Comparison of ENCODE assay signal across 10 cellular contexts in the genomic region with DNA sequence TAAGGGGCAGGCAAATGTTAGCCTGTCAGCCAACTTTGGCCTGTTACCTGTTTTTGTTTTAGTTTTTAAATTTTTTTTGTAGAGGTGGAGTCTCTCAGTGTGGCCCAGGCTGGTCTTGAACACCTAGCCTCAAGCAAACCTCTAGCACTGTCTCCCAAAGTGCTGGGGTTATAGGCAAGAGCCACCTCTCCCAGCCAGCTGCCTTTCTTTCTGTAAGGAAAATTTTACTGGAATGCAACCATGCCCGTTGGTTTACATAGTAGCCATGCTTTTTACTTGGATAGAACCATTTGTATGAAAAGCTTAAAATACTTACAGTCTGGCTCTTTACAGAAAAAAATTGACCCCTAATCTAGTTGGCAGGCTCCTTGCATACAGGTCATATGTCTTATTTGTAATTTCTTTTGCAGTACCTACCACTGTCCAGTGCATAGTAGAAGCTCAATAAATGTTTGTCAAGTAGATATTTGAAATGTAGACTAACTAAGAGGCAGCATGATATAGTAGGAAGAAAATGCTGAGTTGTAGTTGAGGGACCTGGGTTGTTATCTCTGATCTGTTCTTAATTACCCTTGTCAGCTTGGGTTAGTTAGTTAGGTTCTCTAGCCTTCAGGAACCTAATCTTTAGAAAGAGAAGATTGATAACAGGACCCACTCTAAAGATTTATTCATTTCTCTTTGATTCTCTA. TPM values are rescaled to one million over a fixed set of nuclear protein-coding genes. Genes with fewer than 3 reads are reported as not detected.
DNase-seq lines count a peak whose midpoint lies in the region; ATAC-seq, FAIRE-seq and TF ChIP-seq lines count a peak whose summit lies in the region.
"Had no signal": no experiment of that assay in that cellular context is flagged by ENCODE, and none has a peak within 500 bp of the region (broad histone marks: within the 10 kb centered on the region; RNA-seq: fewer than 3 reads in every experiment).

No MANE protein-coding gene starts in this region.

- H2BK120ac ChIP-seq in neuronal stem cell (ENCODE audit: low read depth, low read length) = no peak overlapping the region

- H2AK5ac ChIP-seq in neuronal stem cell (ENCODE audit: low read depth, low read length) = no peak overlapping the region

- no peak overlapping the region for H3K23ac ChIP-seq in neuronal stem cell (ENCODE audit: low read depth, low read length, poor library complexity)

- H3K27me3 ChIP-seq in Panc1 (ENCODE audit: control insufficient read depth, insufficient read depth, low read length) (no peaks in the 10 kb centered on the region), fibroblast of lung (ENCODE audit: control insufficient read depth, insufficient read depth, low read length) (no peaks in the 10 kb centered on the region), small intestine (ENCODE audit: control insufficient read depth in 2 of 2, insufficient read depth in 2 of 2, low read length in 2 of 2) (no peaks in the 10 kb centered on the region), neuronal stem cell (ENCODE audit: control insufficient read depth in 3 of 3, insufficient read depth in 3 of 3, low read depth in 1 of 3, low read length in 3 of 3) (no peaks in the 10 kb centered on the region)

- no peak for ATAC-seq in Panc1
- no peak for ATAC-seq in GM18861 (IDR thresholded peaks at IDR 0.05; ENCODE audit: unreplicated experiment)

- peaks cover 2% of the 10 kb centered on the region for H3K79me1 ChIP-seq in neuronal stem cell (ENCODE audit: low read depth, low read length)

- in situ Hi-C loops in Panc1 (cut with HindIII; ENCODE audit: low pct_unique_long_range_greater_than_20kb, low sequenced_read_pairs) = no loop called here

- H2AFZ ChIP-seq in fibroblast of lung (ENCODE audit: low read length) (no peak overlapping the region), neuronal stem cell (ENCODE audit: low read length) (no peak overlapping the region)

- no peak for FAIRE-seq in small intestine (lab: Jason Lieb, UNC)

- H3K79me2 ChIP-seq in fibroblast of lung (ENCODE audit: control insufficient read depth, insufficient read depth, low read length) = peaks cover 75% of the 10 kb centered on the region

- H4K20me1 ChIP-seq in fibroblast of lung (ENCODE audit: control insufficient read depth, extremely low read depth, insufficient read depth, low read length) = no peaks in the 10 kb centered on the region

- no peak overlapping the region for H2BK5ac ChIP-seq in neuronal stem cell (ENCODE audit: low read length)

- no peak overlapping the region for H3K4me3 ChIP-seq in Panc1 (ENCODE audit: low read depth in 2 of 2, low read length in 2 of 2)
- H3K4me3 ChIP-seq in fibroblast of lung (replicated peaks in 1 of 4; ENCODE audit: control extremely low read depth in 1 of 4, insufficient read depth in 1 of 4, low read depth in 3 of 4, low read length in 4 of 4) = peak overlapping the region in 2 of 4 experiments; percentile 94 to 98
- no peak overlapping the region for H3K4me3 ChIP-seq in small intestine (ENCODE audit: low read depth in 1 of 2, low read length in 2 of 2)
- H3K4me3 ChIP-seq in neuronal stem cell (ENCODE audit: low read length in 2 of 2) = peak overlapping the region in 1 of 2 donors; percentile 19

- POLR2A ChIA-PET in Panc1 (lab: Charles Lee) = interaction anchor here (0.5 kb wide), 1 partner anchor 511 kb away, joined by 3 read pairs; no protein-coding TSS in a partner anchor

- H3K4ac ChIP-seq in neuronal stem cell (ENCODE audit: low read length) = no peak overlapping the region

- H3K36me3 ChIP-seq in Panc1 (ENCODE audit: control insufficient read depth, insufficient read depth, low read length) (peaks cover 54% of the 10 kb centered on the region), fibroblast of lung (ENCODE audit: control insufficient read depth, insufficient read depth, low read length) (peaks cover 10% of the 10 kb centered on the region), small intestine (ENCODE audit: control insufficient read depth in 2 of 2, insufficient read depth in 2 of 2, low read length in 2 of 2) (peaks cover 0 to 3% of the 10 kb centered on the region in 2 donors), neuronal stem cell (replicated peaks in 1 of 2; ENCODE audit: control insufficient read depth in 2 of 2, insufficient read depth in 2 of 2, low read length in 2 of 2) (peaks cover 0 to 85% of the 10 kb centered on the region in 2 donors)

- peak; percentile 9 for DNase-seq in activated CD8-positive, alpha-beta memory T cell treated with anti-CD3 and anti-CD28 coated beads for 24 hours
- no peak for DNase-seq in activated CD8-positive, alpha-beta memory T cell treated with anti-CD3 and anti-CD28 coated beads, Interleukin-2, amount 50 U/mL, for 48 hours
- DNase-seq in Panc1 (ENCODE audit: low read depth, low spot score) (no peak), fibroblast of lung (ENCODE audit: low read depth in 2 of 2) (no peak), small intestine (peak; percentile 29), MV-4-11 (lab: John Stamatoyannopoulos, UW) (no peak), neuronal stem cell (ENCODE audit: low spot score) (no peak)
- DNase-seq: activated CD4-positive, alpha-beta T cell treated with anti-CD3 and anti-CD28 coated beads, Interleukin-2, amount 50 U/mL, for 1 hour; NCI-H1048 had no signal

- no peak overlapping the region for H2BK15ac ChIP-seq in neuronal stem cell (ENCODE audit: low read length)

- H3K9ac ChIP-seq in fibroblast of lung (ENCODE audit: insufficient read depth, low read length) (no peak overlapping the region), neuronal stem cell (ENCODE audit: low read depth, low read length, poor library complexity) (no peak overlapping the region)

- peak overlapping the region; percentile 32 for H3K4me2 ChIP-seq in fibroblast of lung (ENCODE audit: extremely low read depth, insufficient read depth, low read length)
- H3K4me2 ChIP-seq in neuronal stem cell (ENCODE audit: insufficient read depth, low read length, poor library complexity, severe bottlenecking) = no peak overlapping the region

- peaks cover 8% of the 10 kb centered on the region for H3K4me1 ChIP-seq in Panc1 (ENCODE audit: control insufficient read depth, insufficient read depth, low read length)
- H3K4me1 ChIP-seq in fibroblast of lung (ENCODE audit: control insufficient read depth, extremely low read depth, insufficient read depth, low read length) = no peaks in the 10 kb centered on the region
- peaks cover 0 to 3% of the 10 kb centered on the region in 2 donors for H3K4me1 ChIP-seq in small intestine (ENCODE audit: control insufficient read depth in 2 of 2, insufficient read depth in 1 of 2, low read depth in 1 of 2, low read length in 1 of 2)
- peaks cover 0 to 3% of the 10 kb centered on the region in 2 donors for H3K4me1 ChIP-seq in neuronal stem cell (ENCODE audit: control insufficient read depth in 2 of 2, insufficient read depth in 1 of 2, low read depth in 1 of 2, low read length in 2 of 2)

- no peak overlapping the region for H3K18ac ChIP-seq in neuronal stem cell (ENCODE audit: low read length)

- WGBS in small intestine, 3 donors = 59 to 87% (median 70%) methylated on average over 1 of the region's 1 CpG
- WGBS in neuronal stem cell (ENCODE audit: extremely low coverage in 2 of 2, insufficient read length in 2 of 2, insufficient replicate concordance in 1 of 2), 2 donors = no CpG with 5 or more reads among the region's 1 CpG

- BruUV-seq in Panc1 (replicated peaks; lab: Mats Ljungman, UMichigan) = no TSS peak

- H3K9me3 ChIP-seq in Panc1 (ENCODE audit: control insufficient read depth, insufficient read depth, low read depth, low read length) (no peaks in the 10 kb centered on the region), fibroblast of lung (ENCODE audit: control insufficient read depth, insufficient read depth, low read depth, low read length) (no peaks in the 10 kb centered on the region), small intestine (ENCODE audit: control insufficient read depth, low read depth) (no peaks in the 10 kb centered on the region), neuronal stem cell (replicated peaks in 1 of 2; ENCODE audit: control insufficient read depth in 2 of 2, insufficient read depth in 1 of 2, low read depth in 1 of 2, low read length in 2 of 2) (peaks cover 0 to 5% of the 10 kb centered on the region in 2 donors)

- H3K14ac ChIP-seq in neuronal stem cell (ENCODE audit: low read length) = no peak overlapping the region

- CTCF ChIA-PET in Panc1 (lab: Charles Lee) = no interaction called here

- H3K27ac ChIP-seq in Panc1 (ENCODE audit: low read length) = 0 out of 2 replicates have a peak overlapping the region, but pooled peaks have one; percentile 18
- no peak overlapping the region for H3K27ac ChIP-seq in fibroblast of lung (ENCODE audit: insufficient read depth, low read length)
- no peak overlapping the region for H3K27ac ChIP-seq in small intestine (ENCODE audit: low read depth in 1 of 2, low read length in 1 of 2)
- no peak overlapping the region for H3K27ac ChIP-seq in neuronal stem cell (replicated peaks; ENCODE audit: low read length)

- H4K91ac ChIP-seq in neuronal stem cell (ENCODE audit: low read depth, low read length, poor library complexity) = no peak overlapping the region

- intact Hi-C loops in Panc1 (cut with micrococcal nuclease; ENCODE audit: unreplicated experiment) = no loop called here

- H4K8ac ChIP-seq in neuronal stem cell (ENCODE audit: low read depth, low read length) = no peak overlapping the region

- H2BK12ac ChIP-seq in neuronal stem cell (ENCODE audit: low read length) = no peak overlapping the region

- TF ChIP-seq CTCF in Panc1 (IDR thresholded peaks at IDR 0.05) (no peak), fibroblast of lung (conservative IDR thresholded peaks at IDR 0.05 in 1 of 2, IDR thresholded peaks at IDR 0.05 in 1 of 2; ENCODE audit: low read depth in 1 of 2, low read length in 2 of 2) (no peak)

RNA-seq across cellular contexts. Expression of a gene that starts 4.7 kb away (rescaled TPM):
- 101 TPM for total RNA-seq in Panc1 (2021; ENCODE audit: unreplicated experiment)
- 11.8 TPM for polyA plus RNA-seq in Panc1 (2012; ENCODE audit: insufficient read length)
- total RNA-seq in fibroblast of lung = 233 and 240 TPM in 2 replicates
- polyA plus RNA-seq in fibroblast of lung = 46.3 and 46.6 TPM in 2 replicates
- polyA plus RNA-seq in fibroblast of lung (2012) = 40.9 and 46.9 TPM in 2 replicates
- 46.8 and 52.5 TPM in 2 replicates for polyA minus RNA-seq in fibroblast of lung (ENCODE audit: low replicate concordance)
- polyA plus RNA-seq in small intestine = 10 to 100 TPM; 20.8 to 44.1 (median 21.3) TPM
- polyA plus RNA-seq in neuronal stem cell (2013, experiment 1 of 2) = 41.0 TPM
- polyA plus RNA-seq in neuronal stem cell (2013, experiment 2 of 2) = 45.0 TPM

Comparison
In these comparisons a context has a peak if more than half of its experiments do, and no peak if none do; other contexts are left out.
1. DNase-seq: peak in activated CD8-positive, alpha-beta memory T cell treated with anti-CD3 and anti-CD28 coated beads for 24 hours (single experiment) and small intestine (single experiment); none in activated CD8-positive, alpha-beta memory T cell treated with anti-CD3 and anti-CD28 coated beads, Interleukin-2, amount 50 U/mL, for 48 hours (single experiment), Panc1 (single experiment), fibroblast of lung (0 of 2), MV-4-11 (single experiment) and neuronal stem cell (single experiment).